ENCODE assay signal across 26 cellular contexts in genomic region chr11:11169715-11170351, GRCh38.
DNase-seq lines count a peak whose midpoint lies in the region; ATAC-seq and TF ChIP-seq lines count a peak whose summit lies in the region.
"Had no signal": no experiment of that assay in that cellular context is flagged by ENCODE, and none has a peak within 500 bp of the region (broad histone marks: within the 10 kb centered on the region; RNA-seq: fewer than 3 reads in every experiment).

No MANE protein-coding gene starts in this region.

- no peak overlapping the region for H3K4me3 ChIP-seq in MM.1S (ENCODE audit: low read length)
- H3K4me3 ChIP-seq: A549, cardiac muscle cell, colonic mucosa, psoas muscle had no signal

- no peak for DNase-seq in activated T-cell treated with anti-CD3 and anti-CD28 coated beads, Interleukin-2, amount 50 U/mL, for 24 hours
- DNase-seq in activated T-cell treated with anti-CD3 and anti-CD28 coated beads for 4 hours (no peak), MM.1S (no peak), left ventricle myocardium superior (no peak)
- no peak for DNase-seq in activated naive CD4-positive, alpha-beta T cell treated with anti-CD3 and anti-CD28 coated beads, Interleukin-2, amount 50 U/mL, for 16 hours
- DNase-seq: anterior cingulate cortex; CD4-positive, alpha-beta memory T cell; colonic mucosa; foreskin fibroblast; kidney; naive thymus-derived CD4-positive, alpha-beta T cell; NCI-H1436 treated with DMSO at 0.1 percent for 48 hours; NCI-H446; occipital lobe; psoas muscle had no signal

- H2AFZ ChIP-seq in MM.1S (ENCODE audit: low read length) = 0 out of 2 replicates have a peak overlapping the region, but pooled peaks have one; percentile 20

- H3K9me2 ChIP-seq in MM.1S (replicated peaks; ENCODE audit: insufficient read depth, low read length) = no peaks in the 10 kb centered on the region

- H3K4me2 ChIP-seq in MM.1S (ENCODE audit: low read depth, low read length) = peak overlapping the region; percentile 12; the same call in 1 of the 2 replicates
- H3K4me2 ChIP-seq: A549 had no signal

- no peaks in the 10 kb centered on the region for H3K36me3 ChIP-seq in MM.1S (replicated peaks; ENCODE audit: insufficient read depth, low read length)
- H3K36me3 ChIP-seq: cardiac muscle cell, colonic mucosa had no signal

- H3K36me3 Mint-ChIP-seq in activated T-cell treated with anti-CD3 and anti-CD28 coated beads, Interleukin-2, amount 50 U/mL, for 24 hours (ENCODE audit: low read depth) = no peaks in the 10 kb centered on the region
- no peaks in the 10 kb centered on the region for H3K36me3 Mint-ChIP-seq in stimulated activated memory B cell treated with anti-CD40 and anti-IgM and Interleukin-4, amounts not matched to agents 10 μg/mL and 1 μg/mL and 100 μg/mL, for 72 hours
- H3K36me3 Mint-ChIP-seq: activated naive CD8-positive, alpha-beta T cell; CD4-positive, alpha-beta memory T cell; mesothelial cell of epicardium; naive thymus-derived CD4-positive, alpha-beta T cell; type B pancreatic cell had no signal

- peaks cover 6% of the 10 kb centered on the region for H3F3A ChIP-seq in MM.1S (ENCODE audit: insufficient read depth, low read length)

- H3K4me1 Mint-ChIP-seq in activated T-cell treated with anti-CD3 and anti-CD28 coated beads, Interleukin-2, amount 50 U/mL, for 24 hours (ENCODE audit: low read depth) = peaks cover 28% of the 10 kb centered on the region
- H3K4me1 Mint-ChIP-seq in stimulated activated memory B cell treated with anti-CD40 and anti-IgM and Interleukin-4, amounts not matched to agents 10 μg/mL and 1 μg/mL and 100 μg/mL, for 72 hours = peaks cover 27% of the 10 kb centered on the region

- ATAC-seq in HG02678 (IDR thresholded peaks at IDR 0.05; ENCODE audit: unreplicated experiment) (peak; percentile 40), GM21360 (IDR thresholded peaks at IDR 0.05; ENCODE audit: unreplicated experiment) (no peak), left ventricle myocardium superior (no peak)
- peak; percentile 79 for ATAC-seq in stimulated activated memory B cell treated with anti-CD40 and anti-IgM and Interleukin-4, amounts not matched to agents 10 μg/mL and 1 μg/mL and 100 μg/mL, for 72 hours
- ATAC-seq: A549; esophagus mucosa; naive thymus-derived CD4-positive, alpha-beta T cell; psoas muscle had no signal

- no peaks in the 10 kb centered on the region for H3K9me3 ChIP-seq in MM.1S (replicated peaks; ENCODE audit: insufficient read depth, low read length)
- H3K9me3 ChIP-seq: A549, colonic mucosa, psoas muscle had no signal

- intact Hi-C loops in left ventricle myocardium superior (cut with micrococcal nuclease) = no loop called here

- no peak overlapping the region for H3K4me3 Mint-ChIP-seq in activated T-cell treated with anti-CD3 and anti-CD28 coated beads, Interleukin-2, amount 50 U/mL, for 24 hours
- H3K4me3 Mint-ChIP-seq in stimulated activated memory B cell treated with anti-CD40 and anti-IgM and Interleukin-4, amounts not matched to agents 10 μg/mL and 1 μg/mL and 100 μg/mL, for 72 hours = no peak overlapping the region
- H3K4me3 Mint-ChIP-seq: activated naive CD8-positive, alpha-beta T cell; CD4-positive, alpha-beta memory T cell; mesothelial cell of epicardium; naive thymus-derived CD4-positive, alpha-beta T cell; T-helper 1 cell treated with Interleukin-12 subunit alpha and Interleukin-12 subunit beta and Interleukin-4 antibody, amounts not matched to agents 30 μg/mL and 1 μg/mL, for 36 hours; type B pancreatic cell had no signal

- peaks cover 55% of the 10 kb centered on the region for H3K4me1 ChIP-seq in MM.1S (ENCODE audit: low read length)
- H3K4me1 ChIP-seq: A549, colonic mucosa had no signal

- no peaks in the 10 kb centered on the region for H3K79me2 ChIP-seq in MM.1S (ENCODE audit: low read length)

- peaks cover 3% of the 10 kb centered on the region for H3K27me3 Mint-ChIP-seq in activated T-cell treated with anti-CD3 and anti-CD28 coated beads, Interleukin-2, amount 50 U/mL, for 24 hours
- H3K27me3 Mint-ChIP-seq in stimulated activated memory B cell treated with anti-CD40 and anti-IgM and Interleukin-4, amounts not matched to agents 10 μg/mL and 1 μg/mL and 100 μg/mL, for 72 hours = no peaks in the 10 kb centered on the region
- H3K27me3 Mint-ChIP-seq: activated naive CD8-positive, alpha-beta T cell had no signal

- no peaks in the 10 kb centered on the region for H4K20me1 ChIP-seq in MM.1S (ENCODE audit: insufficient read depth, low read length)

- H3K27ac ChIP-seq in MM.1S (ENCODE audit: low read length) = peak overlapping the region; percentile 26; the same call in 1 of the 2 replicates
- H3K27ac ChIP-seq: A549, cardiac muscle cell, colonic mucosa, HL-60, psoas muscle had no signal

- H3K9ac ChIP-seq in MM.1S (ENCODE audit: low read length) = no peak overlapping the region

- H3K27ac Mint-ChIP-seq in activated T-cell treated with anti-CD3 and anti-CD28 coated beads, Interleukin-2, amount 50 U/mL, for 24 hours = peak overlapping the region; percentile 28
- peak overlapping the region; percentile 76 for H3K27ac Mint-ChIP-seq in stimulated activated memory B cell treated with anti-CD40 and anti-IgM and Interleukin-4, amounts not matched to agents 10 μg/mL and 1 μg/mL and 100 μg/mL, for 72 hours
- H3K27ac Mint-ChIP-seq: activated naive CD8-positive, alpha-beta T cell; mesothelial cell of epicardium; naive thymus-derived CD4-positive, alpha-beta T cell; T-helper 1 cell treated with Interleukin-12 subunit alpha and Interleukin-12 subunit beta and Interleukin-4 antibody, amounts not matched to agents 30 μg/mL and 1 μg/mL, for 36 hours; type B pancreatic cell had no signal

- H3K9me3 Mint-ChIP-seq in activated T-cell treated with anti-CD3 and anti-CD28 coated beads, Interleukin-2, amount 50 U/mL, for 24 hours = no peaks in the 10 kb centered on the region
- no peaks in the 10 kb centered on the region for H3K9me3 Mint-ChIP-seq in stimulated activated memory B cell treated with anti-CD40 and anti-IgM and Interleukin-4, amounts not matched to agents 10 μg/mL and 1 μg/mL and 100 μg/mL, for 72 hours
- H3K9me3 Mint-ChIP-seq: CD4-positive, alpha-beta memory T cell; naive thymus-derived CD4-positive, alpha-beta T cell; T-helper 1 cell treated with Interleukin-12 subunit alpha and Interleukin-12 subunit beta and Interleukin-4 antibody, amounts not matched to agents 30 μg/mL and 1 μg/mL, for 36 hours; type B pancreatic cell had no signal

- no peak for TF ChIP-seq CTCF in MM.1S (IDR thresholded peaks at IDR 0.05; ENCODE audit: low read length)

- no peaks in the 10 kb centered on the region for H3K27me3 ChIP-seq in MM.1S (replicated peaks; ENCODE audit: insufficient read depth, low read length)
- H3K27me3 ChIP-seq: cardiac muscle cell, colonic mucosa had no signal

Comparison
In these comparisons a context has a peak if more than half of its experiments do, and no peak if none do; other contexts are left out.
1. ATAC-seq: peak in HG02678 (single experiment) and stimulated activated memory B cell treated with anti-CD40 and anti-IgM and Interleukin-4, amounts not matched to agents 10 μg/mL and 1 μg/mL and 100 μg/mL, for 72 hours (single experiment); none in GM21360 (single experiment) and left ventricle myocardium superior (single experiment).